In the genomic region with DNA sequence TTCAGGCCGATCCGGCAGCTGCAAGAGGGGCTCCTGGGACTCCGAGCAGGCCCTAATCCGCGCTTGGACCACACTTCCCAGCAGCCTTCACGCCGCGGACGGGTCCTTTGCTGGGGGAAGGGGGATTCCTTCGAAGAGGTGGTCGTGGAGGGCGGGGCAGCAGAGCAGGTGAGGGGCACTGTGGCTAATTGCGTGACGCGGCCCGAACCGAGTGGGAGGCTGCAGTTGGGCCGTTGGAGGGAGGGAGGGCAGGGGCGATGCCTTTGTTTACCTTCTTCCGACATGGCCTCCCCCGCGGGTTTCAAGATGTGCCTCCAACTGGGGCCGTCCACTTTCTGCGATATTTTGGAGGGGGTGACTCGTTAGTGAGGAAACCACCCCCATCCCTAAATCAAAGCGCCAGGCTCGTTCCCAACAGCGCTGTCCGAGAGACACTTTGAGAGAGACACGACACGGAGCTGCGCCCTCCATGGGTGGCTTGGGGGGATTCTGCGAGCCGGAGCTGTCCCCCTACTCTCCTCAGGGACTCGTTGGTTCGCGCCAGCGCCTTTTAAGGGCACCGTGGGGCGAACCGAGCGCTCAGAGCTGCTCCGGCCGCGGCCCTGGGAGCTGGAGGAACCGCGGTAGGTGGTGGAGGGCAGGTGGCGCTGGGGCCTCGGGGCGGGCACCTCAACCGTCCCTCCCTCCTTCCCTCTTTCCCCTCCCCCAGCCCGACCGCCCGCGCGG, we compare ENCODE assay signal across 1 cellular context.
TF ChIP-seq lines count a peak whose summit lies in the region.

A gene (plus strand): TSS at position 582 of the 726 bp plus-strand sequence. CDS start 3,070 bp downstream, outside the sequence.

TF ChIP-seq in HepG2, 621 proteins besides CTCF, POLR2A, EP300 and RAD21 (continued from another document and continues in another):
- TF ChIP-seq, protein P1, sequence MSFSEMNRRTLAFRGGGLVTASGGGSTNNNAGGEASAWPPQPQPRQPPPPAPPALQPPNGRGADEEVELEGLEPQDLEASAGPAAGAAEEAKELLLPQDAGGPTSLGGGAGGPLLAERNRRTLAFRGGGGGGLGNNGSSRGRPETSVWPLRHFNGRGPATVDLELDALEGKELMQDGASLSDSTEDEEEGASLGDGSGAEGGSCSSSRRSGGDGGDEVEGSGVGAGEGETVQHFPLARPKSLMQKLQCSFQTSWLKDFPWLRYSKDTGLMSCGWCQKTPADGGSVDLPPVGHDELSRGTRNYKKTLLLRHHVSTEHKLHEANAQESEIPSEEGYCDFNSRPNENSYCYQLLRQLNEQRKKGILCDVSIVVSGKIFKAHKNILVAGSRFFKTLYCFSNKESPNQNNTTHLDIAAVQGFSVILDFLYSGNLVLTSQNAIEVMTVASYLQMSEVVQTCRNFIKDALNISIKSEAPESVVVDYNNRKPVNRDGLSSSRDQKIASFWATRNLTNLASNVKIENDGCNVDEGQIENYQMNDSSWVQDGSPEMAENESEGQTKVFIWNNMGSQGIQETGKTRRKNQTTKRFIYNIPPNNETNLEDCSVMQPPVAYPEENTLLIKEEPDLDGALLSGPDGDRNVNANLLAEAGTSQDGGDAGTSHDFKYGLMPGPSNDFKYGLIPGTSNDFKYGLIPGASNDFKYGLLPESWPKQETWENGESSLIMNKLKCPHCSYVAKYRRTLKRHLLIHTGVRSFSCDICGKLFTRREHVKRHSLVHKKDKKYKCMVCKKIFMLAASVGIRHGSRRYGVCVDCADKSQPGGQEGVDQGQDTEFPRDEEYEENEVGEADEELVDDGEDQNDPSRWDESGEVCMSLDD (CRISPR knock-in tag; IDR thresholded peaks at IDR 0.05; ENCODE audit: borderline replicate concordance) = no peak
- TF ChIP-seq PHF21A (CRISPR knock-in tag; IDR thresholded peaks at IDR 0.05) (peak; percentile 44; the same call in 1 of the 2 replicates), FOSL2 (CRISPR knock-in tag; IDR thresholded peaks at IDR 0.05) (peak; percentile 45), NR2C2 (CRISPR knock-in tag; IDR thresholded peaks at IDR 0.05; ENCODE audit: borderline replicate concordance) (peak; percentile 47; the same call in 1 of the 2 replicates), ZNF441 (CRISPR knock-in tag; IDR thresholded peaks at IDR 0.05; ENCODE audit: borderline replicate concordance) (peak; percentile 63; the same call in 1 of the 2 replicates), ETV6 (CRISPR knock-in tag; conservative IDR thresholded peaks at IDR 0.05) (peak; percentile 73; the same call in 1 of the 2 replicates), ZBTB8A (CRISPR knock-in tag; IDR thresholded peaks at IDR 0.05; ENCODE audit: borderline replicate concordance, low read depth) (no peak), POLR2G (IDR thresholded peaks at IDR 0.05; ENCODE audit: low read depth, low read length) (peak; percentile 100), CBFB (CRISPR knock-in tag; IDR thresholded peaks at IDR 0.05) (peak; percentile 29; the same call in 1 of the 2 replicates), ATF1 (CRISPR knock-in tag; IDR thresholded peaks at IDR 0.05) (peak; percentile 75), ZBTB42 (CRISPR knock-in tag; IDR thresholded peaks at IDR 0.05) (peak; percentile 33; the same call in 1 of the 2 replicates), THYN1 (CRISPR knock-in tag; IDR thresholded peaks at IDR 0.05; ENCODE audit: borderline replicate concordance, low read depth) (0 out of 2 replicates have a peak, but pooled peaks have one; percentile 64), ZNF790 (CRISPR knock-in tag; IDR thresholded peaks at IDR 0.05; ENCODE audit: borderline replicate concordance) (no peak), ISL2 (CRISPR knock-in tag; IDR thresholded peaks at IDR 0.05) (peak; percentile 78), ZNF891 (CRISPR knock-in tag; IDR thresholded peaks at IDR 0.05) (no peak; the same call in 1 of the 2 replicates), TARDBP (CRISPR knock-in tag; IDR thresholded peaks at IDR 0.05) (peak; percentile 58), MTA3 (CRISPR knock-in tag; IDR thresholded peaks at IDR 0.05) (no peak), STAT5B (CRISPR knock-in tag; IDR thresholded peaks at IDR 0.05) (peak; percentile 75; the same call in 1 of the 2 replicates), CENPT (CRISPR knock-in tag; IDR thresholded peaks at IDR 0.05; ENCODE audit: low read depth) (peak; percentile 57; the same call in 1 of the 2 replicates), NFE2L1 (CRISPR knock-in tag; IDR thresholded peaks at IDR 0.05; ENCODE audit: borderline replicate concordance) (no peak), CHD2 (IDR thresholded peaks at IDR 0.05; ENCODE audit: low read depth, low read length) (peak; percentile 69), KMT2B (CRISPR knock-in tag; IDR thresholded peaks at IDR 0.05) (peak; percentile 72), MIER3 (CRISPR knock-in tag; IDR thresholded peaks at IDR 0.05; ENCODE audit: borderline replicate concordance) (peak; percentile 7; the same call in 1 of the 2 replicates), HOXA7 (CRISPR knock-in tag; IDR thresholded peaks at IDR 0.05) (no peak), ZFAT (CRISPR knock-in tag; conservative IDR thresholded peaks at IDR 0.05) (no peak), ZBTB3 (CRISPR knock-in tag; IDR thresholded peaks at IDR 0.05; ENCODE audit: borderline replicate concordance, low read depth) (0 out of 2 replicates have a peak, but pooled peaks have one; percentile 34), ZNF564 (CRISPR knock-in tag; IDR thresholded peaks at IDR 0.05) (peak; percentile 77; the same call in 1 of the 2 replicates), ZNF546 (CRISPR knock-in tag; conservative IDR thresholded peaks at IDR 0.05) (peak; percentile 48), FOXM1 (CRISPR knock-in tag; IDR thresholded peaks at IDR 0.05) (no peak), SRY (CRISPR knock-in tag; IDR thresholded peaks at IDR 0.05) (peak; percentile 79), SNAPC2 (CRISPR knock-in tag; IDR thresholded peaks at IDR 0.05) (peak; percentile 82)
- TF ChIP-seq, protein P2, sequence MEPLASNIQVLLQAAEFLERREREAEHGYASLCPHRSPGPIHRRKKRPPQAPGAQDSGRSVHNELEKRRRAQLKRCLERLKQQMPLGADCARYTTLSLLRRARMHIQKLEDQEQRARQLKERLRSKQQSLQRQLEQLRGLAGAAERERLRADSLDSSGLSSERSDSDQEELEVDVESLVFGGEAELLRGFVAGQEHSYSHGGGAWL (CRISPR knock-in tag; IDR thresholded peaks at IDR 0.05) = peak; percentile 91
- TF ChIP-seq, protein P3, sequence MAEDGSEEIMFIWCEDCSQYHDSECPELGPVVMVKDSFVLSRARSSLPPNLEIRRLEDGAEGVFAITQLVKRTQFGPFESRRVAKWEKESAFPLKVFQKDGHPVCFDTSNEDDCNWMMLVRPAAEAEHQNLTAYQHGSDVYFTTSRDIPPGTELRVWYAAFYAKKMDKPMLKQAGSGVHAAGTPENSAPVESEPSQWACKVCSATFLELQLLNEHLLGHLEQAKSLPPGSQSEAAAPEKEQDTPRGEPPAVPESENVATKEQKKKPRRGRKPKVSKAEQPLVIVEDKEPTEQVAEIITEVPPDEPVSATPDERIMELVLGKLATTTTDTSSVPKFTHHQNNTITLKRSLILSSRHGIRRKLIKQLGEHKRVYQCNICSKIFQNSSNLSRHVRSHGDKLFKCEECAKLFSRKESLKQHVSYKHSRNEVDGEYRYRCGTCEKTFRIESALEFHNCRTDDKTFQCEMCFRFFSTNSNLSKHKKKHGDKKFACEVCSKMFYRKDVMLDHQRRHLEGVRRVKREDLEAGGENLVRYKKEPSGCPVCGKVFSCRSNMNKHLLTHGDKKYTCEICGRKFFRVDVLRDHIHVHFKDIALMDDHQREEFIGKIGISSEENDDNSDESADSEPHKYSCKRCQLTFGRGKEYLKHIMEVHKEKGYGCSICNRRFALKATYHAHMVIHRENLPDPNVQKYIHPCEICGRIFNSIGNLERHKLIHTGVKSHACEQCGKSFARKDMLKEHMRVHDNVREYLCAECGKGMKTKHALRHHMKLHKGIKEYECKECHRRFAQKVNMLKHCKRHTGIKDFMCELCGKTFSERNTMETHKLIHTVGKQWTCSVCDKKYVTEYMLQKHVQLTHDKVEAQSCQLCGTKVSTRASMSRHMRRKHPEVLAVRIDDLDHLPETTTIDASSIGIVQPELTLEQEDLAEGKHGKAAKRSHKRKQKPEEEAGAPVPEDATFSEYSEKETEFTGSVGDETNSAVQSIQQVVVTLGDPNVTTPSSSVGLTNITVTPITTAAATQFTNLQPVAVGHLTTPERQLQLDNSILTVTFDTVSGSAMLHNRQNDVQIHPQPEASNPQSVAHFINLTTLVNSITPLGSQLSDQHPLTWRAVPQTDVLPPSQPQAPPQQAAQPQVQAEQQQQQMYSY (CRISPR knock-in tag; IDR thresholded peaks at IDR 0.05) = peak; percentile 48; the same call in 1 of the 2 replicates
- TF ChIP-seq, protein P4, sequence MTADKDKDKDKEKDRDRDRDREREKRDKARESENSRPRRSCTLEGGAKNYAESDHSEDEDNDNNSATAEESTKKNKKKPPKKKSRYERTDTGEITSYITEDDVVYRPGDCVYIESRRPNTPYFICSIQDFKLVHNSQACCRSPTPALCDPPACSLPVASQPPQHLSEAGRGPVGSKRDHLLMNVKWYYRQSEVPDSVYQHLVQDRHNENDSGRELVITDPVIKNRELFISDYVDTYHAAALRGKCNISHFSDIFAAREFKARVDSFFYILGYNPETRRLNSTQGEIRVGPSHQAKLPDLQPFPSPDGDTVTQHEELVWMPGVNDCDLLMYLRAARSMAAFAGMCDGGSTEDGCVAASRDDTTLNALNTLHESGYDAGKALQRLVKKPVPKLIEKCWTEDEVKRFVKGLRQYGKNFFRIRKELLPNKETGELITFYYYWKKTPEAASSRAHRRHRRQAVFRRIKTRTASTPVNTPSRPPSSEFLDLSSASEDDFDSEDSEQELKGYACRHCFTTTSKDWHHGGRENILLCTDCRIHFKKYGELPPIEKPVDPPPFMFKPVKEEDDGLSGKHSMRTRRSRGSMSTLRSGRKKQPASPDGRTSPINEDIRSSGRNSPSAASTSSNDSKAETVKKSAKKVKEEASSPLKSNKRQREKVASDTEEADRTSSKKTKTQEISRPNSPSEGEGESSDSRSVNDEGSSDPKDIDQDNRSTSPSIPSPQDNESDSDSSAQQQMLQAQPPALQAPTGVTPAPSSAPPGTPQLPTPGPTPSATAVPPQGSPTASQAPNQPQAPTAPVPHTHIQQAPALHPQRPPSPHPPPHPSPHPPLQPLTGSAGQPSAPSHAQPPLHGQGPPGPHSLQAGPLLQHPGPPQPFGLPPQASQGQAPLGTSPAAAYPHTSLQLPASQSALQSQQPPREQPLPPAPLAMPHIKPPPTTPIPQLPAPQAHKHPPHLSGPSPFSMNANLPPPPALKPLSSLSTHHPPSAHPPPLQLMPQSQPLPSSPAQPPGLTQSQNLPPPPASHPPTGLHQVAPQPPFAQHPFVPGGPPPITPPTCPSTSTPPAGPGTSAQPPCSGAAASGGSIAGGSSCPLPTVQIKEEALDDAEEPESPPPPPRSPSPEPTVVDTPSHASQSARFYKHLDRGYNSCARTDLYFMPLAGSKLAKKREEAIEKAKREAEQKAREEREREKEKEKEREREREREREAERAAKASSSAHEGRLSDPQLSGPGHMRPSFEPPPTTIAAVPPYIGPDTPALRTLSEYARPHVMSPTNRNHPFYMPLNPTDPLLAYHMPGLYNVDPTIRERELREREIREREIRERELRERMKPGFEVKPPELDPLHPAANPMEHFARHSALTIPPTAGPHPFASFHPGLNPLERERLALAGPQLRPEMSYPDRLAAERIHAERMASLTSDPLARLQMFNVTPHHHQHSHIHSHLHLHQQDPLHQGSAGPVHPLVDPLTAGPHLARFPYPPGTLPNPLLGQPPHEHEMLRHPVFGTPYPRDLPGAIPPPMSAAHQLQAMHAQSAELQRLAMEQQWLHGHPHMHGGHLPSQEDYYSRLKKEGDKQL (CRISPR knock-in tag; IDR thresholded peaks at IDR 0.05; ENCODE audit: low read depth) = 0 out of 2 replicates have a peak, but pooled peaks have one; percentile 22
- TF ChIP-seq, protein P5, sequence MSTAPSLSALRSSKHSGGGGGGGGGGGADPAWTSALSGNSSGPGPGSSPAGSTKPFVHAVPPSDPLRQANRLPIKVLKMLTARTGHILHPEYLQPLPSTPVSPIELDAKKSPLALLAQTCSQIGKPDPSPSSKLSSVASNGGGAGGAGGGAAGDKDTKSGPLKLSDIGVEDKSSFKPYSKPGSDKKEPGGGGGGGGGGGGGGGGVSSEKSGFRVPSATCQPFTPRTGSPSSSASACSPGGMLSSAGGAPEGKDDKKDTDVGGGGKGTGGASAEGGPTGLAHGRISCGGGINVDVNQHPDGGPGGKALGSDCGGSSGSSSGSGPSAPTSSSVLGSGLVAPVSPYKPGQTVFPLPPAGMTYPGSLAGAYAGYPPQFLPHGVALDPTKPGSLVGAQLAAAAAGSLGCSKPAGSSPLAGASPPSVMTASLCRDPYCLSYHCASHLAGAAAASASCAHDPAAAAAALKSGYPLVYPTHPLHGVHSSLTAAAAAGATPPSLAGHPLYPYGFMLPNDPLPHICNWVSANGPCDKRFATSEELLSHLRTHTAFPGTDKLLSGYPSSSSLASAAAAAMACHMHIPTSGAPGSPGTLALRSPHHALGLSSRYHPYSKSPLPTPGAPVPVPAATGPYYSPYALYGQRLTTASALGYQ (CRISPR knock-in tag; IDR thresholded peaks at IDR 0.05) = no peak
- TF ChIP-seq, protein P6, sequence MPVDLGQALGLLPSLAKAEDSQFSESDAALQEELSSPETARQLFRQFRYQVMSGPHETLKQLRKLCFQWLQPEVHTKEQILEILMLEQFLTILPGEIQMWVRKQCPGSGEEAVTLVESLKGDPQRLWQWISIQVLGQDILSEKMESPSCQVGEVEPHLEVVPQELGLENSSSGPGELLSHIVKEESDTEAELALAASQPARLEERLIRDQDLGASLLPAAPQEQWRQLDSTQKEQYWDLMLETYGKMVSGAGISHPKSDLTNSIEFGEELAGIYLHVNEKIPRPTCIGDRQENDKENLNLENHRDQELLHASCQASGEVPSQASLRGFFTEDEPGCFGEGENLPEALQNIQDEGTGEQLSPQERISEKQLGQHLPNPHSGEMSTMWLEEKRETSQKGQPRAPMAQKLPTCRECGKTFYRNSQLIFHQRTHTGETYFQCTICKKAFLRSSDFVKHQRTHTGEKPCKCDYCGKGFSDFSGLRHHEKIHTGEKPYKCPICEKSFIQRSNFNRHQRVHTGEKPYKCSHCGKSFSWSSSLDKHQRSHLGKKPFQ (CRISPR knock-in tag; IDR thresholded peaks at IDR 0.05; ENCODE audit: insufficient replicate concordance) = no peak
- TF ChIP-seq, protein P7, sequence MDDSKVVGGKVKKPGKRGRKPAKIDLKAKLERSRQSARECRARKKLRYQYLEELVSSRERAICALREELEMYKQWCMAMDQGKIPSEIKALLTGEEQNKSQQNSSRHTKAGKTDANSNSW (CRISPR knock-in tag; IDR thresholded peaks at IDR 0.05; ENCODE audit: borderline replicate concordance) = no peak
- TF ChIP-seq, protein P8, sequence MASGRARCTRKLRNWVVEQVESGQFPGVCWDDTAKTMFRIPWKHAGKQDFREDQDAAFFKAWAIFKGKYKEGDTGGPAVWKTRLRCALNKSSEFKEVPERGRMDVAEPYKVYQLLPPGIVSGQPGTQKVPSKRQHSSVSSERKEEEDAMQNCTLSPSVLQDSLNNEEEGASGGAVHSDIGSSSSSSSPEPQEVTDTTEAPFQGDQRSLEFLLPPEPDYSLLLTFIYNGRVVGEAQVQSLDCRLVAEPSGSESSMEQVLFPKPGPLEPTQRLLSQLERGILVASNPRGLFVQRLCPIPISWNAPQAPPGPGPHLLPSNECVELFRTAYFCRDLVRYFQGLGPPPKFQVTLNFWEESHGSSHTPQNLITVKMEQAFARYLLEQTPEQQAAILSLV (CRISPR knock-in tag; IDR thresholded peaks at IDR 0.05; ENCODE audit: borderline replicate concordance) = peak; percentile 63; the same call in 1 of the 2 replicates
